Comparison of ENCODE assay signal across 1 cellular context in genomic region chr1:20634594-20635084, GRCh38.
TF ChIP-seq lines count a peak whose summit lies in the region.

No MANE protein-coding gene starts in this region.

TF ChIP-seq in GM23338, 12 proteins besides CTCF, POLR2A, EP300 and RAD21 (continued from another document):
- TF ChIP-seq ZNF462 (CRISPR knock-in tag; IDR thresholded peaks at IDR 0.05), result no peak
- TF ChIP-seq ZNF331 (CRISPR knock-in tag; IDR thresholded peaks at IDR 0.05; ENCODE audit: low read depth), result no peak
- no peak for TF ChIP-seq STAT1 (IDR thresholded peaks at IDR 0.05; ENCODE audit: unreplicated experiment)
- TF ChIP-seq ETS1 (IDR thresholded peaks at IDR 0.05), result no peak
- TF ChIP-seq EZH2 (IDR thresholded peaks at IDR 0.05; ENCODE audit: low read depth, unreplicated experiment), result no peak
- TF ChIP-seq CREB1 (CRISPR knock-in tag; IDR thresholded peaks at IDR 0.05; ENCODE audit: low read depth), result no peak
